1 cellular context compared by ENCODE assay signal in the genomic region with DNA sequence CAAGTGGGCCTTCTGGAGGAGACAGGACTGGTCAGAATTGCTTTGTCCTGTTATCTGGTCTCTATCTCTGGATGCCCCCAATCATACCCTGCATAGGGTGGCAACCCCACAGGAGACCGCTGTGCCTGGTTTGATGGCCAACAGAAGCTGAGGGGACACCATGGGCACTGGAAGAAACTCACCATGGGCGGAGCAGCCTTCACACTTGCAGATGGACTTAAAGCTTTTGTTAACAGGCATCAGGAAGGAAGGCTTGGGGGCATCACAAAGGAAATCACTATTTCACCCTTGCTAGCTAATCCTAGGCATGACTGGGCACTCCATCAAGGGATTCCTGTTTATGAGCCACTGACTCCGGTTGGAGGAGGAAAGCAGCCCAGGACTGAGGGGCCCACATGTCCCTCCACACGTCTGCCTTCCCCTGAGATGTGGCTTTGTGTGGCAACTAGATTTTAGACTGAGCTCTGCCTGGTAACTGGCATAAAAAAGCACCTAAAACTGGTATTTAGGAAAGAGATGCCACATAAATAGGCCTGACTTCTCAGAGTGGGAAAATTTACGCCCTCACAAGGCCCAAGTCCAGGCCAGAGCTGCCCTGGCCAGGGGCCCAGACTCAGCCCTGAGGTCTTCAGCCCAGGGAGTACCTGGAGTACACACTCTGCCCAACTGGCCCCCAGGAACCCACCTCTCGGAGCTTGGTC.
TF ChIP-seq lines count a peak whose summit lies in the region.

No MANE protein-coding gene starts in this region.

TF ChIP-seq in HCT116, 20 proteins besides CTCF, POLR2A, EP300 and RAD21 (continued from another document):
- TF ChIP-seq, protein P1, sequence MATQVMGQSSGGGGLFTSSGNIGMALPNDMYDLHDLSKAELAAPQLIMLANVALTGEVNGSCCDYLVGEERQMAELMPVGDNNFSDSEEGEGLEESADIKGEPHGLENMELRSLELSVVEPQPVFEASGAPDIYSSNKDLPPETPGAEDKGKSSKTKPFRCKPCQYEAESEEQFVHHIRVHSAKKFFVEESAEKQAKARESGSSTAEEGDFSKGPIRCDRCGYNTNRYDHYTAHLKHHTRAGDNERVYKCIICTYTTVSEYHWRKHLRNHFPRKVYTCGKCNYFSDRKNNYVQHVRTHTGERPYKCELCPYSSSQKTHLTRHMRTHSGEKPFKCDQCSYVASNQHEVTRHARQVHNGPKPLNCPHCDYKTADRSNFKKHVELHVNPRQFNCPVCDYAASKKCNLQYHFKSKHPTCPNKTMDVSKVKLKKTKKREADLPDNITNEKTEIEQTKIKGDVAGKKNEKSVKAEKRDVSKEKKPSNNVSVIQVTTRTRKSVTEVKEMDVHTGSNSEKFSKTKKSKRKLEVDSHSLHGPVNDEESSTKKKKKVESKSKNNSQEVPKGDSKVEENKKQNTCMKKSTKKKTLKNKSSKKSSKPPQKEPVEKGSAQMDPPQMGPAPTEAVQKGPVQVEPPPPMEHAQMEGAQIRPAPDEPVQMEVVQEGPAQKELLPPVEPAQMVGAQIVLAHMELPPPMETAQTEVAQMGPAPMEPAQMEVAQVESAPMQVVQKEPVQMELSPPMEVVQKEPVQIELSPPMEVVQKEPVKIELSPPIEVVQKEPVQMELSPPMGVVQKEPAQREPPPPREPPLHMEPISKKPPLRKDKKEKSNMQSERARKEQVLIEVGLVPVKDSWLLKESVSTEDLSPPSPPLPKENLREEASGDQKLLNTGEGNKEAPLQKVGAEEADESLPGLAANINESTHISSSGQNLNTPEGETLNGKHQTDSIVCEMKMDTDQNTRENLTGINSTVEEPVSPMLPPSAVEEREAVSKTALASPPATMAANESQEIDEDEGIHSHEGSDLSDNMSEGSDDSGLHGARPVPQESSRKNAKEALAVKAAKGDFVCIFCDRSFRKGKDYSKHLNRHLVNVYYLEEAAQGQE (IDR thresholded peaks at IDR 0.05; ENCODE audit: low read depth) = no peak
- TF ChIP-seq, protein P2, sequence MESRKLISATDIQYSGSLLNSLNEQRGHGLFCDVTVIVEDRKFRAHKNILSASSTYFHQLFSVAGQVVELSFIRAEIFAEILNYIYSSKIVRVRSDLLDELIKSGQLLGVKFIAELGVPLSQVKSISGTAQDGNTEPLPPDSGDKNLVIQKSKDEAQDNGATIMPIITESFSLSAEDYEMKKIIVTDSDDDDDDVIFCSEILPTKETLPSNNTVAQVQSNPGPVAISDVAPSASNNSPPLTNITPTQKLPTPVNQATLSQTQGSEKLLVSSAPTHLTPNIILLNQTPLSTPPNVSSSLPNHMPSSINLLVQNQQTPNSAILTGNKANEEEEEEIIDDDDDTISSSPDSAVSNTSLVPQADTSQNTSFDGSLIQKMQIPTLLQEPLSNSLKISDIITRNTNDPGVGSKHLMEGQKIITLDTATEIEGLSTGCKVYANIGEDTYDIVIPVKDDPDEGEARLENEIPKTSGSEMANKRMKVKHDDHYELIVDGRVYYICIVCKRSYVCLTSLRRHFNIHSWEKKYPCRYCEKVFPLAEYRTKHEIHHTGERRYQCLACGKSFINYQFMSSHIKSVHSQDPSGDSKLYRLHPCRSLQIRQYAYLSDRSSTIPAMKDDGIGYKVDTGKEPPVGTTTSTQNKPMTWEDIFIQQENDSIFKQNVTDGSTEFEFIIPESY (IDR thresholded peaks at IDR 0.05; ENCODE audit: extremely low read depth, insufficient replicate concordance, low read length) = no peak
- TF ChIP-seq, protein P3, sequence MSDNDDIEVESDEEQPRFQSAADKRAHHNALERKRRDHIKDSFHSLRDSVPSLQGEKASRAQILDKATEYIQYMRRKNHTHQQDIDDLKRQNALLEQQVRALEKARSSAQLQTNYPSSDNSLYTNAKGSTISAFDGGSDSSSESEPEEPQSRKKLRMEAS (IDR thresholded peaks at IDR 0.05) = no peak
- TF ChIP-seq SP1 (IDR thresholded peaks at IDR 0.05; ENCODE audit: low read depth) = no peak
- TF ChIP-seq EZH2 (IDR thresholded peaks at IDR 0.05) = no peak
- TF ChIP-seq JUND (IDR thresholded peaks at IDR 0.05) = no peak
- TF ChIP-seq ZNF274 (IDR thresholded peaks at IDR 0.05; ENCODE audit: low read depth, low read length) = no peak
